ENCODE assay signal across 8 cellular contexts in the genomic region with DNA sequence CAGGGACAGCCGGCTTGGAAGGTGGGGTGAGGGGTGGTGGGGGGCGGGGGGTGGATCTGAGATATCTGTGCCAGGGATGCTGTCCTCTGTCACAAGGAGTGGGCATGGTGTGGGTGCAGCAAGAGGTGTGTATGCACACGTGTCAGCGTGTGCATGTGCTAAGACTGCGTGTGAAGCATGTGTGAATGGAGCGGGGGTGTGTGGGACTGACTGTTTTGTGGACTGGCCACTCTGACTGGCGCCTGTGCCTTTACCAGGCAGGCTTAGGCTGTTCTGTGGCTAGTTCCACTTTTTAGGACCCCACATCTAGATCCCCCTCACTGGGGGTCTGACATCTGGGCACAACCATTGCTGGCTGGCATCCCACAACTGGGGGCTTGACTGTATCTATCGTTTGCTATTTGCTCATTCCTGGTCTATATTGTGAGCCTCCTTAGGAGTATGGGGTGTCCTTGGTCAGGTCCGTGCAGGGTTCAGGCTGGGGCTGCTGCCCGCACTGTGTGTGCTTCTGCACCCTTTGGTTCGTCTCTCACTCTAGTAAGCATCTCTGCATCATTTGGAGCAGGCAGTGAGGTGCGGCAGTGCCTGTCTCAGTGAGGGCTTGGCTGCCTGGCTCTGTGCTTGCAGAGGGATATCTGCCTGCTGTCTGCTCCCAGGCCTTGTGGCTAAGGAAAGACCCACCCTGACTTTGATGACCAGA. TPM values are rescaled to one million over a fixed set of nuclear protein-coding genes. Genes with fewer than 3 reads are reported as not detected.
DNase-seq lines count a peak whose midpoint lies in the region; ATAC-seq and TF ChIP-seq lines count a peak whose summit lies in the region.

No MANE protein-coding gene starts in this region.

- intact Hi-C loops in prostate gland (cut with DNase I): no loop called here

- H3K4me1 ChIP-seq in ES-I3 (ENCODE audit: insufficient read depth, low read length) (peaks cover 30% of the 10 kb centered on the region), RWPE2 (ENCODE audit: insufficient read depth, poor library complexity, severe bottlenecking) (peaks cover 5% of the 10 kb centered on the region), prostate gland (replicated peaks) (peaks cover 8% of the 10 kb centered on the region)

- TF ChIP-seq POLR2A in erythroblast (IDR thresholded peaks at IDR 0.05; ENCODE audit: low read length): no peak
- TF ChIP-seq POLR2A in prostate gland (IDR thresholded peaks at IDR 0.05): no peak

- whole genome bisulfite sequencing in prostate gland: 35% methylated on average over 12 of the region's 12 CpGs

- peak overlapping the region; percentile 82 for H3K27ac ChIP-seq in RWPE2 (ENCODE audit: poor library complexity, severe bottlenecking)
- peak overlapping the region; percentile 82 for H3K27ac ChIP-seq in prostate gland

- no peak for ATAC-seq in RWPE2 (ENCODE audit: low read depth)

- peak overlapping the region; percentile 56 for H3K4me3 ChIP-seq in RWPE2 (ENCODE audit: severe bottlenecking)
- peak overlapping the region; percentile 58 to 64 for H3K4me3 ChIP-seq in prostate gland

- H3K36me3 ChIP-seq in ES-I3 (ENCODE audit: insufficient read depth, low read length): no peaks in the 10 kb centered on the region
- H3K36me3 ChIP-seq in RWPE2 (ENCODE audit: low read depth): no peaks in the 10 kb centered on the region
- H3K36me3 ChIP-seq in prostate gland: no peaks in the 10 kb centered on the region

- H3K9me3 ChIP-seq in ES-I3 (ENCODE audit: control insufficient read depth, insufficient read depth, low read length): no peaks in the 10 kb centered on the region
- no peaks in the 10 kb centered on the region for H3K9me3 ChIP-seq in RWPE2 (ENCODE audit: severe bottlenecking)
- no peaks in the 10 kb centered on the region for H3K9me3 ChIP-seq in prostate gland

- no peak for TF ChIP-seq CTCF in RWPE2 (IDR thresholded peaks at IDR 0.05; ENCODE audit: poor library complexity, severe bottlenecking)
- TF ChIP-seq CTCF in prostate gland (IDR thresholded peaks at IDR 0.05): no peak

- peak overlapping the region; percentile 60; the same call in 1 of the 2 replicates for H3K9ac ChIP-seq in ES-I3 (ENCODE audit: low read depth, low read length)

- DNase-seq in RWPE2 (ENCODE audit: low spot score) (no peak), erythroblast (lab: John Stamatoyannopoulos, UW) (peak; percentile 27 to 49), prostate gland (ENCODE audit: low spot score) (no peak), NCI-H2081 treated with DMSO at 0.1 percent for 48 hours (lab: John Stamatoyannopoulos, UW) (no peak)
- no peak for DNase-seq in stimulated activated CD8-positive, alpha-beta memory T cell treated with anti-CD3 and anti-CD28 coated beads, Interleukin-4, amount 100 ng/mL, for 48 hours
- no peak for DNase-seq in stimulated activated CD4-positive, alpha-beta T cell treated with anti-CD3 and anti-CD28 coated beads, Interleukin-15, amount 100 ng/mL, for 24 hours
- DNase-seq in activated effector memory CD4-positive, alpha-beta T cell treated with Interleukin-2 at 50 U/mL for 16 hours: no peak

- H3K27me3 ChIP-seq in RWPE2 (ENCODE audit: insufficient read depth, poor library complexity, severe bottlenecking) (no peaks in the 10 kb centered on the region), prostate gland (replicated peaks; ENCODE audit: insufficient read depth) (no peaks in the 10 kb centered on the region)

RNA-seq across cellular contexts. Expression of a gene that starts 1.9 kb away (rescaled TPM):
- total RNA-seq in prostate gland: 10 to 100 TPM; 40.1 to 72.3 TPM

RNA-seq across cellular contexts. Expression of a gene that starts 2.1 kb away (rescaled TPM):
- total RNA-seq in prostate gland: not detected

RNA-seq across cellular contexts. Expression of a gene that starts 34.3 kb away (rescaled TPM):
- 10 to 100 TPM; 26.8 to 56.5 TPM for total RNA-seq in prostate gland

RNA-seq across cellular contexts. Expression of a gene that starts 46.3 kb away (rescaled TPM):
- total RNA-seq in prostate gland: 10 to 100 TPM; 47.5 to 79.5 TPM

Comparison
In these comparisons a context has a peak if more than half of its experiments do, and no peak if none do; other contexts are left out.
1. DNase-seq: peak in erythroblast (2 of 2); none in RWPE2 (single experiment), prostate gland (single experiment), stimulated activated CD8-positive, alpha-beta memory T cell treated with anti-CD3 and anti-CD28 coated beads, Interleukin-4, amount 100 ng/mL, for 48 hours (single experiment), stimulated activated CD4-positive, alpha-beta T cell treated with anti-CD3 and anti-CD28 coated beads, Interleukin-15, amount 100 ng/mL, for 24 hours (single experiment), NCI-H2081 treated with DMSO at 0.1 percent for 48 hours (single experiment) and activated effector memory CD4-positive, alpha-beta T cell treated with Interleukin-2 at 50 U/mL for 16 hours (single experiment).